8 cellular contexts compared by ENCODE assay signal in genomic region chr2:197777823-197778407, GRCh38. TPM values are rescaled to one million over a fixed set of nuclear protein-coding genes. Genes with fewer than 3 reads are reported as not detected.
DNase-seq lines count a peak whose midpoint lies in the region; ATAC-seq and TF ChIP-seq lines count a peak whose summit lies in the region.

No MANE protein-coding gene starts in this region.

- DNase-seq in NCI-H1105 treated with DMSO at 0.1 percent for 48 hours (lab: John Stamatoyannopoulos, UW), result peak; percentile 22
- DNase-seq in NCI-H1105 (lab: John Stamatoyannopoulos, UW), result no peak
- peak; percentile 23 for DNase-seq in HCEC 1CT
- peak; percentile 48 for DNase-seq in SKM-1 treated with dmso at 0.1 percent for 144 hours (lab: John Stamatoyannopoulos, UW; ENCODE audit: unreplicated experiment)
- DNase-seq in fibroblast of villous mesenchyme (ENCODE audit: low read depth), result peak; percentile 63
- DNase-seq in smooth muscle cell of the brain vasculature (ENCODE audit: low read depth, low spot score), result peak; percentile 17
- DNase-seq in stimulated activated effector memory CD8-positive, alpha-beta T cell treated with anti-CD3 and anti-CD28 coated beads, Interleukin-12 subunit alpha, Interleukin-12 subunit beta, amount 100 ng/mL, for 72 hours (ENCODE audit: low spot score in 2 of 2), result no peak
- no peak for DNase-seq in GM19238 (ENCODE audit: insufficient read length, low spot score)

- H3K9me3 Mint-ChIP-seq in stimulated activated effector memory CD8-positive, alpha-beta T cell treated with anti-CD3 and anti-CD28 coated beads, Interleukin-12 subunit alpha, Interleukin-12 subunit beta, amount 100 ng/mL, for 72 hours, result no peaks in the 10 kb centered on the region

- no peak overlapping the region for H3K4me3 Mint-ChIP-seq in stimulated activated effector memory CD8-positive, alpha-beta T cell treated with anti-CD3 and anti-CD28 coated beads, Interleukin-12 subunit alpha, Interleukin-12 subunit beta, amount 100 ng/mL, for 72 hours

- no peaks in the 10 kb centered on the region for H3K4me1 Mint-ChIP-seq in stimulated activated effector memory CD8-positive, alpha-beta T cell treated with anti-CD3 and anti-CD28 coated beads, Interleukin-12 subunit alpha, Interleukin-12 subunit beta, amount 100 ng/mL, for 72 hours

- H3K36me3 Mint-ChIP-seq in stimulated activated effector memory CD8-positive, alpha-beta T cell treated with anti-CD3 and anti-CD28 coated beads, Interleukin-12 subunit alpha, Interleukin-12 subunit beta, amount 100 ng/mL, for 72 hours, result no peaks in the 10 kb centered on the region

- no peak overlapping the region for H3K4me3 ChIP-seq in fibroblast of villous mesenchyme (ENCODE audit: low read depth, low read length)

- TF ChIP-seq CTCF in fibroblast of villous mesenchyme (IDR thresholded peaks at IDR 0.05; ENCODE audit: insufficient read depth, low read depth, low read length), result peak; percentile 58

- H3K27ac Mint-ChIP-seq in stimulated activated effector memory CD8-positive, alpha-beta T cell treated with anti-CD3 and anti-CD28 coated beads, Interleukin-12 subunit alpha, Interleukin-12 subunit beta, amount 100 ng/mL, for 72 hours, result no peak overlapping the region

- ATAC-seq in stimulated activated effector memory CD8-positive, alpha-beta T cell treated with anti-CD3 and anti-CD28 coated beads, Interleukin-12 subunit alpha, Interleukin-12 subunit beta, amount 100 ng/mL, for 72 hours, result no peak

RNA-seq across cellular contexts. Expression of gene BOLL, which starts 7.2 kb away (rescaled TPM):
- total RNA-seq in fibroblast of villous mesenchyme, result not detected in 2 replicates

RNA-seq across cellular contexts. Expression of gene PLCL1, which starts 26.5 kb away (rescaled TPM):
- 0.43 and 0.64 TPM in 2 replicates for total RNA-seq in fibroblast of villous mesenchyme

Comparison
In these comparisons a context has a peak if more than half of its experiments do, and no peak if none do; other contexts are left out.
1. DNase-seq: peak in NCI-H1105 treated with DMSO at 0.1 percent for 48 hours (single experiment), HCEC 1CT (single experiment), SKM-1 treated with dmso at 0.1 percent for 144 hours (single experiment), fibroblast of villous mesenchyme (single experiment) and smooth muscle cell of the brain vasculature (single experiment); none in NCI-H1105 (single experiment), stimulated activated effector memory CD8-positive, alpha-beta T cell treated with anti-CD3 and anti-CD28 coated beads, Interleukin-12 subunit alpha, Interleukin-12 subunit beta, amount 100 ng/mL, for 72 hours (0 of 2) and GM19238 (single experiment).